Comparison of ENCODE assay signal across 1 cellular context in the genomic region with DNA sequence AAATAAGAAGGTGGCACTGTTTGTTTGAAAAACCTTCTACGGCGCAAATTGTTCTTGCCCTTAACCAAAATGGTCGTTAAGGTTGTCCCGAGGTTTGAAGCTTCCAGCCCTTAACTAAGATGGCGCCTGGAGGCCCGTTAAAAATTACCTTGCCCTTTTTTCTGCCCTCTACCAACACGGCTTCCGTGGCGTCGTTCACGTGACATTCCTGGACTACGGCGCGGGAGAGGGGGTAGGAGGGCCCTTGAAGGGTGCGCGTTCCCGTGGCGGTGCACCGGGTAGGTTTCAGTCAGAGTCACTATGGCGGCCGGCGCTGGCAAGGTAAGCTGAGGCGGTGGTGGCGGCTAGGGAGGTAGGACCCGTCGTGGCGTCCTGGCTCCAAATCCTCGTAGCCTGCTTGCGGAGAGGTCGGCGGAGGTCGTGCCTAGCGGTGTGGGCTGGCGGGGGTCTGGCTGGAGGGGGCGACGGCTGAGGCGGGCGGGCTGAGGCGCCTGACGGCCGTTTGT.
TF ChIP-seq lines count a peak whose summit lies in the region.

TSS of gene SLMAP (plus strand) at position 288 of the 506 bp plus-strand sequence. CDS start 1,343 bp downstream, outside the sequence.

TF ChIP-seq in HEK293, 187 proteins besides CTCF, POLR2A, EP300 and RAD21 (continued from another document):
- TF ChIP-seq KLF17 (tag by site-specific recombination; IDR thresholded peaks at IDR 0.05), result 0 out of 2 replicates have a peak, but pooled peaks have one; percentile 26
- TF ChIP-seq ZNF585B (tag by site-specific recombination; IDR thresholded peaks at IDR 0.05), result no peak
- TF ChIP-seq KLF16 (tag by site-specific recombination; IDR thresholded peaks at IDR 0.05), result no peak
- TF ChIP-seq ZNF335 (tag by site-specific recombination; conservative IDR thresholded peaks at IDR 0.05), result peak; percentile 99
- TF ChIP-seq ZNF24 (tag by site-specific recombination; IDR thresholded peaks at IDR 0.05), result peak; percentile 78
- no peak; the same call in 1 of the 2 replicates for TF ChIP-seq ZIC2 (tag by site-specific recombination; IDR thresholded peaks at IDR 0.05)
- TF ChIP-seq, protein P1, sequence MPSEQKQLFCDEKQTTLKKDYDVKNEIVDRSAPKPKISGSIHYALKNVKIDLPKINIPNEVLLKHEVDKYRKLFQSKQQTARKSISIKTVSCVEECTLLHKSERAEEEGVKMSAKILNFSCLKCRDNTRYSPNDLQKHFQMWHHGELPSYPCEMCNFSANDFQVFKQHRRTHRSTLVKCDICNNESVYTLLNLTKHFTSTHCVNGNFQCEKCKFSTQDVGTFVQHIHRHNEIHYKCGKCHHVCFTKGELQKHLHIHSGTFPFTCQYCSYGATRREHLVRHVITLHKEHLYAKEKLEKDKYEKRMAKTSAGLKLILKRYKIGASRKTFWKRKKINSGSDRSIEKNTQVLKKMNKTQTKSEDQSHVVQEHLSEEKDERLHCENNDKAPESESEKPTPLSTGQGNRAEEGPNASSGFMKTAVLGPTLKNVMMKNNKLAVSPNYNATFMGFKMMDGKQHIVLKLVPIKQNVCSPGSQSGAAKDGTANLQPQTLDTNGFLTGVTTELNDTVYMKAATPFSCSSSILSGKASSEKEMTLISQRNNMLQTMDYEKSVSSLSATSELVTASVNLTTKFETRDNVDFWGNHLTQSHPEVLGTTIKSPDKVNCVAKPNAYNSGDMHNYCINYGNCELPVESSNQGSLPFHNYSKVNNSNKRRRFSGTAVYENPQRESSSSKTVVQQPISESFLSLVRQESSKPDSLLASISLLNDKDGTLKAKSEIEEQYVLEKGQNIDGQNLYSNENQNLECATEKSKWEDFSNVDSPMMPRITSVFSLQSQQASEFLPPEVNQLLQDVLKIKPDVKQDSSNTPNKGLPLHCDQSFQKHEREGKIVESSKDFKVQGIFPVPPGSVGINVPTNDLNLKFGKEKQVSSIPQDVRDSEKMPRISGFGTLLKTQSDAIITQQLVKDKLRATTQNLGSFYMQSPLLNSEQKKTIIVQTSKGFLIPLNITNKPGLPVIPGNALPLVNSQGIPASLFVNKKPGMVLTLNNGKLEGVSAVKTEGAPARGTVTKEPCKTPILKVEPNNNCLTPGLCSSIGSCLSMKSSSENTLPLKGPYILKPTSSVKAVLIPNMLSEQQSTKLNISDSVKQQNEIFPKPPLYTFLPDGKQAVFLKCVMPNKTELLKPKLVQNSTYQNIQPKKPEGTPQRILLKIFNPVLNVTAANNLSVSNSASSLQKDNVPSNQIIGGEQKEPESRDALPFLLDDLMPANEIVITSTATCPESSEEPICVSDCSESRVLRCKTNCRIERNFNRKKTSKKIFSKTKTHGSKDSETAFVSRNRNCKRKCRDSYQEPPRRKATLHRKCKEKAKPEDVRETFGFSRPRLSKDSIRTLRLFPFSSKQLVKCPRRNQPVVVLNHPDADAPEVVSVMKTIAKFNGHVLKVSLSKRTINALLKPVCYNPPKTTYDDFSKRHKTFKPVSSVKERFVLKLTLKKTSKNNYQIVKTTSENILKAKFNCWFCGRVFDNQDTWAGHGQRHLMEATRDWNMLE (tag by site-specific recombination; conservative IDR thresholded peaks at IDR 0.05; ENCODE audit: low read depth), result peak; percentile 57
- no peak for TF ChIP-seq ZFP3 (tag by site-specific recombination; IDR thresholded peaks at IDR 0.05; ENCODE audit: low read depth)
- TF ChIP-seq ZNF660 (tag by site-specific recombination; IDR thresholded peaks at IDR 0.05), result peak; percentile 52; the same call in 1 of the 2 replicates
- TF ChIP-seq ZNF19 (tag by site-specific recombination; IDR thresholded peaks at IDR 0.05; ENCODE audit: low read depth), result no peak
- TF ChIP-seq GLIS1 (tag by site-specific recombination; IDR thresholded peaks at IDR 0.05), result peak; percentile 47; the same call in 1 of the 2 replicates
- TF ChIP-seq, protein P2, sequence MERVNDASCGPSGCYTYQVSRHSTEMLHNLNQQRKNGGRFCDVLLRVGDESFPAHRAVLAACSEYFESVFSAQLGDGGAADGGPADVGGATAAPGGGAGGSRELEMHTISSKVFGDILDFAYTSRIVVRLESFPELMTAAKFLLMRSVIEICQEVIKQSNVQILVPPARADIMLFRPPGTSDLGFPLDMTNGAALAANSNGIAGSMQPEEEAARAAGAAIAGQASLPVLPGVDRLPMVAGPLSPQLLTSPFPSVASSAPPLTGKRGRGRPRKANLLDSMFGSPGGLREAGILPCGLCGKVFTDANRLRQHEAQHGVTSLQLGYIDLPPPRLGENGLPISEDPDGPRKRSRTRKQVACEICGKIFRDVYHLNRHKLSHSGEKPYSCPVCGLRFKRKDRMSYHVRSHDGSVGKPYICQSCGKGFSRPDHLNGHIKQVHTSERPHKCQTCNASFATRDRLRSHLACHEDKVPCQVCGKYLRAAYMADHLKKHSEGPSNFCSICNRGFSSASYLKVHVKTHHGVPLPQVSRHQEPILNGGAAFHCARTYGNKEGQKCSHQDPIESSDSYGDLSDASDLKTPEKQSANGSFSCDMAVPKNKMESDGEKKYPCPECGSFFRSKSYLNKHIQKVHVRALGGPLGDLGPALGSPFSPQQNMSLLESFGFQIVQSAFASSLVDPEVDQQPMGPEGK (tag by site-specific recombination; IDR thresholded peaks at IDR 0.05), result peak; percentile 77
